In genomic region chr10:48685731-48686130, GRCh38 we compare ENCODE assay signal across 21 cellular contexts. TPM values are rescaled to one million over a fixed set of nuclear protein-coding genes. Genes with fewer than 3 reads are reported as not detected.
A peak's percentile ranks its signal among the peaks of the same experiment; 100 is the strongest.
DNase-seq lines count a peak whose midpoint lies in the region; ATAC-seq and TF ChIP-seq lines count a peak whose summit lies in the region.
"Had no signal": no experiment of that assay in that cellular context is flagged by ENCODE, and none has a peak within 500 bp of the region (broad histone marks: within the 10 kb centered on the region; RNA-seq: fewer than 3 reads in every experiment).

No MANE protein-coding gene starts in this region.

- peaks cover 35% of the 10 kb centered on the region for H3F3A ChIP-seq in SU-DHL-6 (ENCODE audit: insufficient read depth)
- no peaks in the 10 kb centered on the region for H3F3A ChIP-seq in neural progenitor cell (ENCODE audit: low read depth)

- H3K4me3 Mint-ChIP-seq in neural progenitor cell = no peak overlapping the region

- H3K36me3 Mint-ChIP-seq in neural progenitor cell = no peaks in the 10 kb centered on the region

- intact Hi-C loops in left ventricle myocardium inferior (cut with micrococcal nuclease) = no loop called here
- intact Hi-C loops in Right ventricle myocardium inferior (cut with DNase I) = no loop called here
- intact Hi-C loops in uterus (cut with DNase I; ENCODE audit: low total_unique reads) = no loop called here

- TF ChIP-seq POLR2A in uterus (IDR thresholded peaks at IDR 0.05) = no peak

- H3K4me1 ChIP-seq in left ventricle myocardium inferior (peaks cover 9% of the 10 kb centered on the region), neural progenitor cell (no peaks in the 10 kb centered on the region), uterus (no peaks in the 10 kb centered on the region), SJCRH30 (no peaks in the 10 kb centered on the region)

- H3K79me2 ChIP-seq in SU-DHL-6 (ENCODE audit: insufficient read depth, low read length) (peaks cover 53% of the 10 kb centered on the region), neural progenitor cell (ENCODE audit: low read depth) (no peaks in the 10 kb centered on the region)
- H3K79me2 ChIP-seq: hepatocyte had no signal

- no peak for DNase-seq in left ventricle myocardium inferior
- DNase-seq in Right ventricle myocardium inferior (ENCODE audit: missing footprints) = no peak
- DNase-seq in neural progenitor cell (ENCODE audit: low spot score) = no peak
- DNase-seq in activated naive CD4-positive, alpha-beta T cell treated with anti-CD3 and anti-CD28 coated beads, Interleukin-2, amount 50 U/mL, for 16 hours = no peak
- no peak for DNase-seq in uterus
- no peak for DNase-seq in SJCRH30
- DNase-seq: 8988T; activated CD4-positive, alpha-beta T cell treated with anti-CD3 and anti-CD28 coated beads, Interleukin-2, amount 50 U/mL, for 1 hour; DMS79; effector CD8-positive, alpha-beta T cell; foreskin melanocyte; NCI-H2081 treated with DMSO at 0.1 percent for 48 hours; NCI-H446 treated with DMSO at 0.1 percent for 48 hours; occipital lobe had no signal

- H3K36me3 ChIP-seq in left ventricle myocardium inferior (no peaks in the 10 kb centered on the region), SU-DHL-6 (ENCODE audit: low read length) (peaks cover 9% of the 10 kb centered on the region), neural progenitor cell (no peaks in the 10 kb centered on the region), uterus (no peaks in the 10 kb centered on the region), SJCRH30 (no peaks in the 10 kb centered on the region)

- H3K4me2 ChIP-seq in SU-DHL-6 (ENCODE audit: low read depth, low read length, poor library complexity, severe bottlenecking) = peak overlapping the region; percentile 100
- no peak overlapping the region for H3K4me2 ChIP-seq in neural progenitor cell
- H3K4me2 ChIP-seq: hepatocyte had no signal

- no peaks in the 10 kb centered on the region for H3K9me2 ChIP-seq in SU-DHL-6 (replicated peaks; ENCODE audit: insufficient read depth, low read length)

- peaks cover 6% of the 10 kb centered on the region for H3K9me3 ChIP-seq in left ventricle myocardium inferior (replicated peaks)
- no peaks in the 10 kb centered on the region for H3K9me3 ChIP-seq in SU-DHL-6 (ENCODE audit: insufficient read depth, low read length)
- peaks cover 3% of the 10 kb centered on the region for H3K9me3 ChIP-seq in neural progenitor cell (ENCODE audit: low read depth)
- H3K9me3 ChIP-seq in uterus = no peaks in the 10 kb centered on the region
- H3K9me3 ChIP-seq in SJCRH30 (replicated peaks) = no peaks in the 10 kb centered on the region

- H3K27me3 Mint-ChIP-seq in neural progenitor cell (ENCODE audit: insufficient read depth, low read depth) = peaks cover 2% of the 10 kb centered on the region

- H3K9me3 Mint-ChIP-seq in neural progenitor cell = peaks cover 2% of the 10 kb centered on the region

- no peak overlapping the region for H3K27ac ChIP-seq in left ventricle myocardium inferior (replicated peaks)
- H3K27ac ChIP-seq in SU-DHL-6 (ENCODE audit: low read depth, low read length) = peak overlapping the region; percentile 88
- no peak overlapping the region for H3K27ac ChIP-seq in neural progenitor cell
- H3K27ac ChIP-seq in uterus = no peak overlapping the region
- H3K27ac ChIP-seq in SJCRH30 = no peak overlapping the region
- H3K27ac ChIP-seq: hepatocyte, SK-N-MC, VCaP had no signal

- H3K4me3 ChIP-seq in left ventricle myocardium inferior = peak overlapping the region; percentile 23
- peak overlapping the region; percentile 63 for H3K4me3 ChIP-seq in SU-DHL-6 (ENCODE audit: insufficient read depth, low read length, poor library complexity, severe bottlenecking)
- H3K4me3 ChIP-seq in neural progenitor cell = no peak overlapping the region
- no peak overlapping the region for H3K4me3 ChIP-seq in uterus
- H3K4me3 ChIP-seq in SJCRH30 = no peak overlapping the region
- H3K4me3 ChIP-seq: hepatocyte, lung, SK-N-MC had no signal

- H4K20me1 ChIP-seq in SU-DHL-6 (ENCODE audit: low read depth, low read length) = no peaks in the 10 kb centered on the region
- H4K20me1 ChIP-seq in neural progenitor cell (ENCODE audit: low read depth) = no peaks in the 10 kb centered on the region

- H3K4me1 Mint-ChIP-seq in neural progenitor cell = peaks cover 7% of the 10 kb centered on the region

- no peak for ATAC-seq in Right ventricle myocardium inferior
- no peak for ATAC-seq in GM21381 (IDR thresholded peaks at IDR 0.05; ENCODE audit: unreplicated experiment)

- H3K27me3 ChIP-seq in left ventricle myocardium inferior (ENCODE audit: low read depth) (no peaks in the 10 kb centered on the region), SU-DHL-6 (ENCODE audit: low read length) (no peaks in the 10 kb centered on the region), neural progenitor cell (no peaks in the 10 kb centered on the region), uterus (no peaks in the 10 kb centered on the region), SJCRH30 (no peaks in the 10 kb centered on the region)
- H3K27me3 ChIP-seq: hepatocyte had no signal

- TF ChIP-seq CTCF in left ventricle myocardium inferior (IDR thresholded peaks at IDR 0.05; ENCODE audit: borderline replicate concordance) (no peak), SU-DHL-6 (IDR thresholded peaks at IDR 0.05; ENCODE audit: insufficient read depth, low read length, poor library complexity, severe bottlenecking) (no peak), neural progenitor cell (IDR thresholded peaks at IDR 0.05) (no peak), uterus (IDR thresholded peaks at IDR 0.05) (no peak)

- peak overlapping the region; percentile 90 for H3K27ac Mint-ChIP-seq in neural progenitor cell

- H3K9ac ChIP-seq in SU-DHL-6 (ENCODE audit: low read length) (peak overlapping the region; percentile 79), neural progenitor cell (no peak overlapping the region)

- no peak overlapping the region for H2AFZ ChIP-seq in SU-DHL-6 (ENCODE audit: low read depth, low read length, severe bottlenecking)
- no peak overlapping the region for H2AFZ ChIP-seq in neural progenitor cell (replicated peaks)
- H2AFZ ChIP-seq: hepatocyte had no signal

RNA-seq across cellular contexts. Expression of gene WDFY4, which starts 1.1 kb away (rescaled TPM):
- total RNA-seq in left ventricle myocardium inferior = 1.5 TPM
- total RNA-seq in Right ventricle myocardium inferior = 2.5 TPM
- total RNA-seq in neural progenitor cell (ENCODE audit: low replicate concordance) = not detected in 2 replicates
- 1 to 10 TPM in 2 of 4 donors, under 1 TPM in 2; 0.26 to 5.2 (median 1.2) TPM for total RNA-seq in uterus
- total RNA-seq in SJCRH30 (2014; rRNA removed; shearing (Covaris generic)) = not detected in 2 replicates
- total RNA-seq: H4 had no signal

Comparison
In these comparisons a context has a peak if more than half of its experiments do, and no peak if none do; other contexts are left out.
1. H3K4me3 ChIP-seq: peak in left ventricle myocardium inferior (single experiment) and SU-DHL-6 (single experiment); none in neural progenitor cell (single experiment), uterus (0 of 2) and SJCRH30 (single experiment).